Comparison of ENCODE assay signal across 8 cellular contexts in genomic region chr12:12562016-12562483, GRCh38. TPM values are rescaled to one million over a fixed set of nuclear protein-coding genes. Genes with fewer than 3 reads are reported as not detected.
A peak's percentile ranks its signal among the peaks of the same experiment; 100 is the strongest.
DNase-seq lines count a peak whose midpoint lies in the region; ATAC-seq and TF ChIP-seq lines count a peak whose summit lies in the region.

No MANE protein-coding gene starts in this region.

- DNase-seq in AG10803 (ENCODE audit: low read depth) (peak; percentile 23), H4 (ENCODE audit: low spot score) (peak; percentile 13), T-helper 17 cell (peak; percentile 22 to 37 (median 30)), iris pigment epithelial cell (ENCODE audit: low read depth) (peak; percentile 28), GM19240 (ENCODE audit: insufficient read length, low spot score) (no peak), NCI-H2171 treated with DMSO at 0.1 percent for 48 hours (lab: John Stamatoyannopoulos, UW) (no peak)
- DNase-seq in stimulated activated CD4-positive, alpha-beta T cell treated with anti-CD3 and anti-CD28 coated beads, Interleukin-4, amount 100 ng/mL, for 1 hour, result peak; percentile 38

- peaks cover 27% of the 10 kb centered on the region for H3K4me1 Mint-ChIP-seq in T-helper 17 cell
- H3K4me1 Mint-ChIP-seq in brain, result peaks cover 42% of the 10 kb centered on the region

- H3K4me3 ChIP-seq in AG10803 (ENCODE audit: low read length), result peak overlapping the region; percentile 87

- peak; percentile 0 for ATAC-seq in T-helper 17 cell

- TF ChIP-seq CTCF in AG10803 (conservative IDR thresholded peaks at IDR 0.05; ENCODE audit: low read length) (no peak), brain (conservative IDR thresholded peaks at IDR 0.05) (no peak)

- H3K27me3 Mint-ChIP-seq in T-helper 17 cell, result no peaks in the 10 kb centered on the region
- peaks cover 16% of the 10 kb centered on the region for H3K27me3 Mint-ChIP-seq in brain

- H3K4me3 Mint-ChIP-seq in T-helper 17 cell (peak overlapping the region; percentile 91), brain (peak overlapping the region; percentile 87 to 94 (median 89))

- H3K36me3 Mint-ChIP-seq in T-helper 17 cell (ENCODE audit: low read depth) (peaks cover 12% of the 10 kb centered on the region), brain (peaks cover 18% of the 10 kb centered on the region)

- H3K9me3 Mint-ChIP-seq in brain, result peaks cover 11 to 20% (median 17%) of the 10 kb centered on the region in 5 experiments

- H3K9me3 ChIP-seq in T-helper 17 cell (ENCODE audit: control insufficient read depth, low read length, poor library complexity, severe bottlenecking), result no peaks in the 10 kb centered on the region

- H3K27ac Mint-ChIP-seq in T-helper 17 cell (peak overlapping the region; percentile 97), brain (peak overlapping the region; percentile 92 to 97 (median 94))

RNA-seq across cellular contexts. Expression of gene DUSP16, which starts 0.6 kb away (rescaled TPM):
- total RNA-seq in H4 (2014; rRNA removed; shearing (Covaris generic)), result 9.7 and 13.7 TPM in 2 replicates
- total RNA-seq in T-helper 17 cell, result 10 to 100 TPM; 81.1 to 94.8 TPM
- 33.7 TPM for polyA plus RNA-seq in brain (ENCODE audit: insufficient read depth, low read depth, low replicate concordance)

RNA-seq across cellular contexts. Expression of gene CREBL2, which starts 49.6 kb away (rescaled TPM):
- total RNA-seq in H4 (2014; rRNA removed; shearing (Covaris generic)), result 29.9 and 35.4 TPM in 2 replicates
- total RNA-seq in T-helper 17 cell, result 10 to 100 TPM; 25.6 to 37.2 TPM
- 34.8 TPM for polyA plus RNA-seq in brain (ENCODE audit: insufficient read depth, low read depth, low replicate concordance)

Comparison
In these comparisons a context has a peak if more than half of its experiments do, and no peak if none do; other contexts are left out.
1. DNase-seq: peak in AG10803 (single experiment), H4 (single experiment), T-helper 17 cell (3 of 3), iris pigment epithelial cell (single experiment) and stimulated activated CD4-positive, alpha-beta T cell treated with anti-CD3 and anti-CD28 coated beads, Interleukin-4, amount 100 ng/mL, for 1 hour (single experiment); none in GM19240 (single experiment) and NCI-H2171 treated with DMSO at 0.1 percent for 48 hours (single experiment).